In the genomic region with DNA sequence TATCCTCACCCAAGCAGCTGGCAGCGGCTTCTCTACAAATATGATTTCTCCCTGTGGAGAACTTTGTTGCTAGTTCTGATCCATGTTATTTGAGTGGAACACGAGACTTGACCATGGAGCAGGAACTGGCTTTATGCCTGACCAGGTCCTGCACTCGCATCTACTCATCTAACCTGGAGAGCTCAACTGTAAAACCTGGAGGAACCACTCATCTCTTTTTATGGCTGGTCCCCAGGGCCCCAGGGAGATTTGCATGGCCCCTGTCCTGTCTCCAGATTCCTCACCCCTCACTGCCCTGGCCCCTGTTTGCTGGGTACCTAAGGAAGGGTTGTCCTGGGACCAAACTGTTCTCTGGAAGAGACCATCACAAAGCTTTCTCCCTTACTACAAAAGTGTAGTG, we compare ENCODE assay signal across 21 cellular contexts. TPM values are rescaled to one million over a fixed set of nuclear protein-coding genes. Genes with fewer than 3 reads are reported as not detected.
A peak's percentile ranks its signal among the peaks of the same experiment; 100 is the strongest.
DNase-seq lines count a peak whose midpoint lies in the region; ATAC-seq and TF ChIP-seq lines count a peak whose summit lies in the region.
"Had no signal": no experiment of that assay in that cellular context is flagged by ENCODE, and none has a peak within 500 bp of the region (broad histone marks: within the 10 kb centered on the region; RNA-seq: fewer than 3 reads in every experiment).

No MANE protein-coding gene starts in this region.

- DNase-seq in DMS79 treated with DMSO at 0.1 percent for 48 hours (lab: John Stamatoyannopoulos, UW) (peak; percentile 51), HFFc6 (no peak), MG63 (no peak), mesothelial cell of epicardium (ENCODE audit: low spot score in 2 of 2, unreplicated experiment in 2 of 2) (no peak), T-helper 2 cell (no peak), natural killer cell (no peak), NCI-H1417 (lab: John Stamatoyannopoulos, UW) (no peak)
- DNase-seq: activated CD4-positive, alpha-beta T cell treated with anti-CD3 and anti-CD28 coated beads, Interleukin-2, amount 10 ng/mL, durations not matched to agents 7 days and 5 days; activated T-cell treated with anti-CD3 and anti-CD28 coated beads, Interleukin-2, amount 50 U/mL, for 4 hours; GDM1; mammary epithelial cell; stimulated activated CD4-positive, alpha-beta T cell treated with anti-CD3 and anti-CD28 coated beads, Interleukin-4, amount 100 ng/mL, for 1 hour; T-helper 9 cell; transverse colon had no signal

- H3K4me1 Mint-ChIP-seq in HFFc6 (ENCODE audit: low read depth), result peaks cover 49% of the 10 kb centered on the region
- peaks cover 28% of the 10 kb centered on the region for H3K4me1 Mint-ChIP-seq in mesothelial cell of epicardium
- peaks cover 22 to 25% of the 10 kb centered on the region in 2 donors for H3K4me1 Mint-ChIP-seq in natural killer cell

- H3K9me3 Mint-ChIP-seq in HFFc6, result no peaks in the 10 kb centered on the region
- H3K9me3 Mint-ChIP-seq in mesothelial cell of epicardium, result peaks cover 17% of the 10 kb centered on the region
- H3K9me3 Mint-ChIP-seq in natural killer cell, result peaks cover 0 to 3% of the 10 kb centered on the region in 2 donors

- peaks cover 13% of the 10 kb centered on the region for H3K9me3 ChIP-seq in MG63
- H3K9me3 ChIP-seq: neutrophil, sigmoid colon, transverse colon had no signal

- H3K27ac Mint-ChIP-seq in HFFc6 (no peak overlapping the region), mesothelial cell of epicardium (no peak overlapping the region), natural killer cell (no peak overlapping the region)
- H3K27ac Mint-ChIP-seq: activated CD4-positive, alpha-beta T cell treated with anti-CD3 and anti-CD28 coated beads, Interleukin-2, amount 10 ng/mL, durations not matched to agents 7 days and 5 days had no signal

- H3K27me3 Mint-ChIP-seq in HFFc6 (ENCODE audit: insufficient read depth), result peaks cover 2% of the 10 kb centered on the region; the same call in 1 of the 2 replicates
- no peaks in the 10 kb centered on the region for H3K27me3 Mint-ChIP-seq in mesothelial cell of epicardium (ENCODE audit: low read depth)
- peaks cover 23 to 32% of the 10 kb centered on the region in 2 donors for H3K27me3 Mint-ChIP-seq in natural killer cell (ENCODE audit: low read depth in 2 of 2)

- H3K27me3 ChIP-seq in MG63, result no peaks in the 10 kb centered on the region
- H3K27me3 ChIP-seq: sigmoid colon, transverse colon had no signal

- peaks cover 25% of the 10 kb centered on the region for H3K36me3 ChIP-seq in MG63
- H3K36me3 ChIP-seq: neutrophil, transverse colon had no signal

- H3K4me3 ChIP-seq in MG63, result peak overlapping the region; percentile 55; the same call in 1 of the 2 replicates

- no peak for TF ChIP-seq CTCF in HFFc6 (IDR thresholded peaks at IDR 0.05)
- TF ChIP-seq CTCF in mesothelial cell of epicardium (IDR thresholded peaks at IDR 0.05; ENCODE audit: unreplicated experiment), result no peak
- TF ChIP-seq CTCF in natural killer cell (IDR thresholded peaks at IDR 0.05), result no peak

- H3K36me3 Mint-ChIP-seq in HFFc6 (ENCODE audit: low read depth) (peaks cover 12% of the 10 kb centered on the region), mesothelial cell of epicardium (peaks cover 24% of the 10 kb centered on the region), natural killer cell (peaks cover 7% of the 10 kb centered on the region)

- intact Hi-C loops in natural killer cell (cut with micrococcal nuclease), result no loop called here

- H3K4me3 Mint-ChIP-seq in HFFc6, result peak overlapping the region; percentile 62
- H3K4me3 Mint-ChIP-seq in mesothelial cell of epicardium, result peak overlapping the region; percentile 46
- no peak overlapping the region for H3K4me3 Mint-ChIP-seq in natural killer cell
- H3K4me3 Mint-ChIP-seq: activated T-cell treated with anti-CD3 and anti-CD28 coated beads, Interleukin-2, amount 50 U/mL, for 4 hours had no signal

- no peak for ATAC-seq in GM18517 (IDR thresholded peaks at IDR 0.05; ENCODE audit: unreplicated experiment)
- ATAC-seq in natural killer cell, result no peak
- ATAC-seq: Right ventricle myocardium inferior had no signal

RNA-seq across cellular contexts. Expression of gene TCAF1, which starts 16.0 kb away (rescaled TPM):
- 10 to 100 TPM; 57.1 to 90.3 (median 65.1) TPM for total RNA-seq in HFFc6 (2021; fragmentation: NEBNext Ultra II Directional; extraction: Animal tissue kit (Norgen Biotek cat#: 25700))
- total RNA-seq in MG63 (2014; rRNA removed; shearing (Covaris generic); ENCODE audit: low replicate concordance), result 42.0 and 64.5 TPM in 2 replicates
- total RNA-seq in mesothelial cell of epicardium (101 to 105 TPM (median 103 TPM) in 3 replicates), natural killer cell (10 to 100 TPM; 12.7 to 24.5 (median 18.8) TPM)

RNA-seq across cellular contexts. Expression of gene OR2F2, which starts 49.1 kb away (rescaled TPM):
- total RNA-seq in HFFc6 (2021; fragmentation: NEBNext Ultra II Directional; extraction: Animal tissue kit (Norgen Biotek cat#: 25700)), result not detected
- total RNA-seq in MG63 (2014; rRNA removed; shearing (Covaris generic); ENCODE audit: low replicate concordance), result not detected in 2 replicates
- total RNA-seq in mesothelial cell of epicardium, result not detected in 3 replicates
- not detected for total RNA-seq in natural killer cell
- total RNA-seq: activated CD4-positive, alpha-beta T cell treated with anti-CD3 and anti-CD28 coated beads, Interleukin-2, amount 10 ng/mL, durations not matched to agents 7 days and 5 days; activated T-cell treated with anti-CD3 and anti-CD28 coated beads, Interleukin-2, amount 50 U/mL, for 4 hours; cerebellum; frontal cortex; H7; Right ventricle myocardium inferior; sigmoid colon; transverse colon had no signal
